10 cellular contexts compared by ENCODE assay signal in the genomic region with DNA sequence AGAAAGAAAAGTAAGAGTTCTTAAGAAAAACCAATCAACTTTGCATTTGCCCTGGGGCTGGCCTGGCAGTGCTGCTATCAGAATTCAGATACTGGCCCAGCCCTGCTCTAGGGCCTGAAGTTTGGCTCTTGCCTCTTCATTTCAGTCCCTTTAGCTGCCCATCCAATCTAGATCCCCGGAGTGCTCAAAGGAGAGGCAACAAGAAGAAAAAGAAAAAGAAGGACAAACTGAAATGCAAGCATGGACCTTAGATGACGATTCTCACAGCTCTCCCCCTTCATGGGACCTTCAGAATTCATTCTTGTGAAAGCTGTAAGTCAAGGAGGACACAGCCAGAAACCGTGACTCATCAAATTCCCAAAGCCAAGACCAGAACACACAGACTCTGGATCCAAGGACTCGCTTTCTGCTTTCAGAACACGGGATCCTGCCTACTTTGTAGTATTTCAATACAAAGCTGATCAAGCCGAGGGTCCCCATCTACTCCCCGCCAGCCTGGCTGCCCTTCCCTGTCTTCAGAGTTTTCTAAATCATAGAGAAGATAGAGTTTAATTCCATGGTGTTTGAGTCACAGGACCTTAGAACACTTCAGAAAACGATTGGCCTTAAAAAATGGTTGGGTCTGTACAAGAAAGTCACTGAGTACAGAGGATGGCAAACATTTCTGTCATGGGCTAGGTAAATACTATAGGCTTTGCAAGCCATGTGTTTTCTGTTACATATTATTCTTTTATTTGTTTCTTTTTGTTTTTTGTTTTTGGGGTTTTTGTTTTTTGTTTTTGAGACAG.
DNase-seq lines count a peak whose midpoint lies in the region; ATAC-seq and TF ChIP-seq lines count a peak whose summit lies in the region.
"Had no signal": no experiment of that assay in that cellular context is flagged by ENCODE, and none has a peak within 500 bp of the region (broad histone marks: within the 10 kb centered on the region; RNA-seq: fewer than 3 reads in every experiment).

No MANE protein-coding gene starts in this region.

- H3K4me3 ChIP-seq in HUES6 (ENCODE audit: low read depth, low read length) = no peak overlapping the region; the same call in 1 of the 2 replicates
- H3K4me3 ChIP-seq in choroid plexus epithelial cell (ENCODE audit: low read depth, low read length) = no peak overlapping the region
- no peak overlapping the region for H3K4me3 ChIP-seq in left lung
- H3K4me3 ChIP-seq in thyroid gland (replicated peaks in 1 of 3) = no peak overlapping the region

- H3K4me1 ChIP-seq in HUES6 (ENCODE audit: control insufficient read depth, insufficient read depth, low read length) (peaks cover 17% of the 10 kb centered on the region), left lung (peaks cover 3 to 8% of the 10 kb centered on the region in 2 donors), thyroid gland (peaks cover 53 to 56% of the 10 kb centered on the region in 2 donors)

- H3K27ac Mint-ChIP-seq in T-cell = no peak overlapping the region

- no peak overlapping the region for H3K4me3 Mint-ChIP-seq in T-cell

- 27 to 37% methylated on average over 8 of the region's 8 CpGs for WGBS in thyroid gland, 2 donors

- ATAC-seq in left lung = peak; percentile 89
- ATAC-seq in HG03469 (IDR thresholded peaks at IDR 0.05; ENCODE audit: unreplicated experiment) = no peak
- no peak for ATAC-seq in T-cell (replicated peaks in 1 of 4)

- H3K27me3 Mint-ChIP-seq in T-cell = no peaks in the 10 kb centered on the region

- H3K9me3 ChIP-seq in HUES6 (ENCODE audit: control insufficient read depth, insufficient read depth, low read depth, low read length) (no peaks in the 10 kb centered on the region), left lung (no peaks in the 10 kb centered on the region), thyroid gland (no peaks in the 10 kb centered on the region)

- peak overlapping the region; percentile 50; the same call in 1 of the 2 replicates for H3K27ac ChIP-seq in HUES6 (ENCODE audit: low read depth, low read length)
- H3K27ac ChIP-seq in left lung = peak overlapping the region; percentile 50 to 75
- H3K27ac ChIP-seq in thyroid gland = peak overlapping the region; percentile 87 to 99 (median 98)

- TF ChIP-seq POLR2A in thyroid gland (IDR thresholded peaks at IDR 0.05) = peak in 1 of 2 donors; percentile 36

- H3K36me3 ChIP-seq in HUES6 (ENCODE audit: control insufficient read depth, insufficient read depth, low read length) = peaks cover 3% of the 10 kb centered on the region
- H3K36me3 ChIP-seq in left lung = peaks cover 0 to 22% of the 10 kb centered on the region in 2 donors
- H3K36me3 ChIP-seq in thyroid gland = no peaks in the 10 kb centered on the region

- H3K36me3 Mint-ChIP-seq in T-cell = no peaks in the 10 kb centered on the region

- POLR2A ChIA-PET in T-cell (lab: Charles Lee) = no interaction called here

- H3K27me3 ChIP-seq in HUES6 (ENCODE audit: control insufficient read depth, insufficient read depth, low read length) (no peaks in the 10 kb centered on the region), left lung (no peaks in the 10 kb centered on the region), thyroid gland (no peaks in the 10 kb centered on the region)

- H3K4me1 Mint-ChIP-seq in T-cell = peaks cover 0 to under 1% (median 0%) of the 10 kb centered on the region in 3 donors

- no peak for TF ChIP-seq CTCF in choroid plexus epithelial cell (conservative IDR thresholded peaks at IDR 0.05; ENCODE audit: low read depth, low read length)
- TF ChIP-seq CTCF in left lung (IDR thresholded peaks at IDR 0.05) = no peak
- no peak for TF ChIP-seq CTCF in thyroid gland (IDR thresholded peaks at IDR 0.05)

- DNase-seq in choroid plexus epithelial cell (ENCODE audit: low read depth) = peak; percentile 88
- no peak for DNase-seq in left lung
- peak; percentile 74 to 81 for DNase-seq in thyroid gland
- DNase-seq in activated CD4-positive, CD25-positive, alpha-beta regulatory T cell (lab: John Stamatoyannopoulos, UW) = no peak
- no peak for DNase-seq in retina
- DNase-seq in T-cell = no peak
- DNase-seq: activated naive CD4-positive, alpha-beta T cell; NCI-H2081 had no signal

- CTCF ChIA-PET in T-cell (lab: Charles Lee) = no interaction called here

- intact Hi-C loops in left lung (cut with DNase I) = no loop called here
- intact Hi-C loops in thyroid gland (cut with DNase I) = no loop called here

- no peaks in the 10 kb centered on the region for H3K9me3 Mint-ChIP-seq in T-cell

- peak overlapping the region; percentile 23 for H3K9ac ChIP-seq in HUES6 (ENCODE audit: low read length)

Comparison
In these comparisons a context has a peak if more than half of its experiments do, and no peak if none do; other contexts are left out.
1. DNase-seq: peak in choroid plexus epithelial cell (single experiment) and thyroid gland (2 of 2); none in left lung (0 of 2), activated CD4-positive, CD25-positive, alpha-beta regulatory T cell (0 of 4), retina (single experiment) and T-cell (0 of 34).
2. Peak in every context shown above with its lines, with median percentiles within 50 percentile points of each other: H3K27ac ChIP-seq.